35 cellular contexts compared by ENCODE assay signal in genomic region chr18:10893761-10894160, GRCh38.
"Had no signal": no experiment of that assay in that cellular context is flagged by ENCODE, and none has a peak within 500 bp of the region (broad histone marks: within the 10 kb centered on the region; RNA-seq: fewer than 3 reads in every experiment).

No MANE protein-coding gene starts in this region.

- H3K27ac Mint-ChIP-seq: activated B cell treated with CpG ODN at 0.5 μM for 24 hours; activated CD4-positive, alpha-beta memory T cell treated with anti-CD3 and anti-CD28 coated beads for 36 hours; activated CD4-positive, alpha-beta T cell treated with anti-CD3 and anti-CD28 coated beads, Interleukin-2, amount 10 ng/mL, durations not matched to agents 24 days and 14 days; activated CD8-positive, alpha-beta T cell treated with anti-CD3 and anti-CD28 coated beads for 36 hours; activated naive CD4-positive, alpha-beta T cell treated with anti-CD3 and anti-CD28 coated beads for 36 hours; activated naive CD4-positive, alpha-beta T cell treated with anti-CD3 and anti-CD28 coated beads, Interleukin-2, amount 50 U/mL, for 72 hours; activated naive CD8-positive, alpha-beta T cell treated with anti-CD3 and anti-CD28 coated beads for 36 hours; activated T-cell treated with anti-CD3 and anti-CD28 coated beads, Interleukin-2, amount 50 U/mL, for 72 hours; activated T-helper 1 cell treated with anti-CD3 and anti-CD28 coated beads, Interleukin-12 subunit alpha, Interleukin-12 subunit beta, Interleukin-2, Interleukin-4 antibody, amounts not matched to agents 30 ng/mL and 10 ng/mL and 1 ng/mL, durations not matched to agents 14 hours and 24 hours and 36 hours; activated T-helper 17 cell treated with anti-CD3 and anti-CD28 coated beads, Interleukin-2, amount 50 U/mL, for 72 hours; T-helper 1 cell treated with Interleukin-12 subunit alpha and Interleukin-12 subunit beta and Interleukin-4 antibody, amounts not matched to agents 30 μg/mL and 1 μg/mL, for 36 hours; T-helper 2 cell treated with Interferon-gamma antibody and Interleukin-4, amounts not matched to agents 5 μg/mL and 100 μg/mL, for 36 hours had no signal

- H3K36me3 ChIP-seq: adrenal gland, brain microvascular endothelial cell, breast epithelium had no signal

- H3K4me3 ChIP-seq: adrenal gland, body of pancreas, breast epithelium had no signal

- H3K27me3 ChIP-seq: body of pancreas, brain microvascular endothelial cell, breast epithelium had no signal

- H3K27me3 Mint-ChIP-seq: activated CD4-positive, alpha-beta T cell treated with anti-CD3 and anti-CD28 coated beads, Interleukin-2, amount 10 ng/mL, durations not matched to agents 24 days and 14 days had no signal

- H3K4me3 Mint-ChIP-seq: activated B cell treated with CpG ODN at 0.5 μM for 24 hours; activated CD4-positive, alpha-beta memory T cell treated with anti-CD3 and anti-CD28 coated beads for 36 hours; activated CD4-positive, alpha-beta T cell treated with anti-CD3 and anti-CD28 coated beads, Interleukin-2, amount 10 ng/mL, durations not matched to agents 24 days and 14 days; activated CD8-positive, alpha-beta T cell treated with anti-CD3 and anti-CD28 coated beads for 36 hours; activated naive CD4-positive, alpha-beta T cell treated with anti-CD3 and anti-CD28 coated beads for 36 hours; activated naive CD8-positive, alpha-beta T cell treated with anti-CD3 and anti-CD28 coated beads for 36 hours; activated T-cell treated with anti-CD3 and anti-CD28 coated beads, Interleukin-2, amount 50 U/mL, for 4 hours; activated T-cell treated with anti-CD3 and anti-CD28 coated beads, Interleukin-2, amount 50 U/mL, for 72 hours; activated T-helper 1 cell treated with anti-CD3 and anti-CD28 coated beads, Interleukin-12 subunit alpha, Interleukin-12 subunit beta, Interleukin-2, Interleukin-4 antibody, amounts not matched to agents 30 ng/mL and 10 ng/mL and 1 ng/mL, durations not matched to agents 14 hours and 24 hours and 36 hours; activated T-helper 17 cell treated with anti-CD3 and anti-CD28 coated beads, Interleukin-2, amount 50 U/mL, for 72 hours; T-helper 1 cell treated with Interleukin-12 subunit alpha and Interleukin-12 subunit beta and Interleukin-4 antibody, amounts not matched to agents 30 μg/mL and 1 μg/mL, for 36 hours; T-helper 2 cell treated with Interferon-gamma antibody and Interleukin-4, amounts not matched to agents 5 μg/mL and 100 μg/mL, for 36 hours had no signal

- DNase-seq: activated B cell treated with CpG ODN at 0.5 μM for 24 hours; activated CD4-positive, alpha-beta memory T cell treated with anti-CD3 and anti-CD28 coated beads for 36 hours; activated CD4-positive, alpha-beta T cell treated with anti-CD3 and anti-CD28 coated beads for 4 hours; activated CD4-positive, alpha-beta T cell treated with anti-CD3 and anti-CD28 coated beads, Interleukin-2, amount 10 ng/mL, durations not matched to agents 24 days and 14 days; activated CD4-positive, alpha-beta T cell treated with anti-CD3 and anti-CD28 coated beads, Interleukin-2, amount 50 U/mL, for 1 hour; activated CD4-positive, alpha-beta T cell treated with anti-CD3 and anti-CD28 coated beads, Interleukin-2, amount 50 U/mL, for 4 hours; activated CD4-positive, CD25-positive, alpha-beta regulatory T cell treated with anti-CD3 and anti-CD28 coated beads, Interleukin-2, amount 50 U/mL, for 72 hours; activated CD8-positive, alpha-beta memory T cell treated with anti-CD3 and anti-CD28 coated beads, Interleukin-2, amount 50 U/mL, for 4 hours; activated CD8-positive, alpha-beta T cell treated with anti-CD3 and anti-CD28 coated beads for 36 hours; activated effector memory CD4-positive, alpha-beta T cell treated with anti-CD3 and anti-CD28 coated beads, Interleukin-2, amount 50 U/mL, for 16 hours; activated gamma-delta T cell treated with Interleukin-2 at 50 U/mL for 16 hours; activated naive CD4-positive, alpha-beta T cell; activated naive CD4-positive, alpha-beta T cell treated with anti-CD3 and anti-CD28 coated beads for 36 hours; activated naive CD4-positive, alpha-beta T cell treated with anti-CD3 and anti-CD28 coated beads, Interleukin-2, amount 50 U/mL, for 16 hours; activated naive CD8-positive, alpha-beta T cell treated with anti-CD3 and anti-CD28 coated beads for 36 hours; activated T-cell treated with anti-CD3 and anti-CD28 coated beads for 4 hours; activated T-cell treated with anti-CD3 and anti-CD28 coated beads, Interleukin-2, amount 50 U/mL, for 1 hour; activated T-cell treated with anti-CD3 and anti-CD28 coated beads, Interleukin-2, amount 50 U/mL, for 4 hours; activated T-cell treated with anti-CD3 and anti-CD28 coated beads, Interleukin-2, amount 50 U/mL, for 72 hours; adrenal gland; amniotic stem cell; aorta; body of pancreas; brain microvascular endothelial cell; central memory CD4-positive, alpha-beta T cell; T-helper 1 cell; T-helper 2 cell; T-helper 9 cell had no signal

- H3K4me1 Mint-ChIP-seq: activated B cell treated with CpG ODN at 0.5 μM for 24 hours; activated CD4-positive, alpha-beta T cell treated with anti-CD3 and anti-CD28 coated beads, Interleukin-2, amount 10 ng/mL, durations not matched to agents 24 days and 14 days; activated naive CD8-positive, alpha-beta T cell treated with anti-CD3 and anti-CD28 coated beads for 36 hours; activated T-helper 17 cell treated with anti-CD3 and anti-CD28 coated beads, Interleukin-2, amount 50 U/mL, for 72 hours had no signal

- ATAC-seq: activated CD8-positive, alpha-beta T cell treated with anti-CD3 and anti-CD28 coated beads for 36 hours; activated naive CD4-positive, alpha-beta T cell treated with anti-CD3 and anti-CD28 coated beads, Interleukin-2, amount 50 U/mL, for 72 hours; activated T-cell treated with anti-CD3 and anti-CD28 coated beads, Interleukin-2, amount 50 U/mL, for 4 hours; activated T-cell treated with anti-CD3 and anti-CD28 coated beads, Interleukin-2, amount 50 U/mL, for 72 hours; activated T-helper 17 cell treated with anti-CD3 and anti-CD28 coated beads, Interleukin-2, amount 50 U/mL, for 72 hours; body of pancreas had no signal

- H3K27ac ChIP-seq: adrenal gland, body of pancreas, brain microvascular endothelial cell, breast epithelium, VCaP had no signal

- H3K9me3 Mint-ChIP-seq: activated B cell treated with CpG ODN at 0.5 μM for 24 hours; activated CD4-positive, alpha-beta memory T cell treated with anti-CD3 and anti-CD28 coated beads for 36 hours; activated CD4-positive, alpha-beta T cell treated with anti-CD3 and anti-CD28 coated beads, Interleukin-2, amount 10 ng/mL, durations not matched to agents 24 days and 14 days; activated CD8-positive, alpha-beta T cell treated with anti-CD3 and anti-CD28 coated beads for 36 hours; activated naive CD4-positive, alpha-beta T cell treated with anti-CD3 and anti-CD28 coated beads for 36 hours; activated naive CD4-positive, alpha-beta T cell treated with anti-CD3 and anti-CD28 coated beads, Interleukin-2, amount 50 U/mL, for 72 hours; activated naive CD8-positive, alpha-beta T cell treated with anti-CD3 and anti-CD28 coated beads for 36 hours; activated T-cell treated with anti-CD3 and anti-CD28 coated beads, Interleukin-2, amount 50 U/mL, for 4 hours; activated T-cell treated with anti-CD3 and anti-CD28 coated beads, Interleukin-2, amount 50 U/mL, for 72 hours; activated T-helper 1 cell treated with anti-CD3 and anti-CD28 coated beads, Interleukin-12 subunit alpha, Interleukin-12 subunit beta, Interleukin-2, Interleukin-4 antibody, amounts not matched to agents 30 ng/mL and 10 ng/mL and 1 ng/mL, durations not matched to agents 14 hours and 24 hours and 36 hours; activated T-helper 17 cell treated with anti-CD3 and anti-CD28 coated beads, Interleukin-2, amount 50 U/mL, for 72 hours; T-helper 1 cell treated with Interleukin-12 subunit alpha and Interleukin-12 subunit beta and Interleukin-4 antibody, amounts not matched to agents 30 μg/mL and 1 μg/mL, for 36 hours; T-helper 2 cell treated with Interferon-gamma antibody and Interleukin-4, amounts not matched to agents 5 μg/mL and 100 μg/mL, for 36 hours had no signal

- H3K4me1 ChIP-seq: body of pancreas, breast epithelium had no signal

- H3K36me3 Mint-ChIP-seq: activated CD4-positive, alpha-beta memory T cell treated with anti-CD3 and anti-CD28 coated beads for 36 hours; activated naive CD4-positive, alpha-beta T cell treated with anti-CD3 and anti-CD28 coated beads, Interleukin-2, amount 50 U/mL, for 72 hours; activated naive CD8-positive, alpha-beta T cell treated with anti-CD3 and anti-CD28 coated beads for 36 hours had no signal

- H3K9me3 ChIP-seq: adrenal gland, breast epithelium had no signal
